In the genomic region with DNA sequence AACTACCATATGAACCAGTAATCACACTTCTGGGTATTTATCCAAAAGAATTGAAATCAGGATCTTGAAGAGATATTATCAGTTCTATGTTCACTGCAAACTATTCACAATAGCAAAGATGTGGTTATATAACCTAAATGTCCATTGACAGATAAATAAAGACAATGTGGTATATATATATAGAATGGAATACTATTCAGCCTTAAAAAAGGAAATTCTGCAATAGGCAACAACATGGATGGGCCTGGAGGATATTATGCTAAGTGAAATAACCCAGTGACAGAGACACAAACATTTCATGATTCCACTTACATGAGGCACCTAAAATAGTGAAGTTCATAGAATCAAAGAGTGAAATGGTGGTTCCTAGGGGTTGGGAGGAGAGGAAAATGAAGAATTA, we compare ENCODE assay signal across 31 cellular contexts.
DNase-seq lines count a peak whose midpoint lies in the region; ATAC-seq, FAIRE-seq and TF ChIP-seq lines count a peak whose summit lies in the region.
"Had no signal": no experiment of that assay in that cellular context is flagged by ENCODE, and none has a peak within 500 bp of the region (broad histone marks: within the 10 kb centered on the region; RNA-seq: fewer than 3 reads in every experiment).

No MANE protein-coding gene starts in this region.

- BruUV-seq in K562 (replicated peaks; lab: Mats Ljungman, UMichigan): no TSS peak

- ATAC-seq in SK-N-SH treated with all-trans-retinoic acid at 6 μM for 48 hours (no peak), K562 (no peak)
- ATAC-seq: A549; CD8-positive, alpha-beta T cell had no signal

- no peak for DNase-seq in SK-N-SH
- DNase-seq in K562 (ENCODE audit: extremely low read depth in 1 of 4, low spot score in 3 of 4): no peak
- no peak for DNase-seq in hypothalamus (lab: John Stamatoyannopoulos, UW)
- DNase-seq: 8988T; ACHN; AML-193; BE2C; C1 segment of cervical spinal cord; Caco-2; Calu3; CD4-positive, alpha-beta memory T cell; CD4-positive, alpha-beta T cell; CD4-positive, CD25-positive, alpha-beta regulatory T cell; CD8-positive, alpha-beta memory T cell; CD8-positive, alpha-beta T cell; COR-L47; DMS 273 treated with DMSO at 0.1 percent for 48 hours; DMS153; DMS53; DMS79; DMS79 treated with DMSO at 0.1 percent for 48 hours; DND-41; EL had no signal

- H3K4me1 ChIP-seq in SK-N-SH (ENCODE audit: control insufficient read depth in 1 of 2, insufficient read depth in 2 of 2, low read depth in 1 of 2, low read length in 1 of 2): no peaks in the 10 kb centered on the region
- peaks cover 0 to 3% of the 10 kb centered on the region in 2 experiments; a peak in 1 of 5 replicates for H3K4me1 ChIP-seq in K562 (replicated peaks in 1 of 2; ENCODE audit: control insufficient read depth in 2 of 2, insufficient read depth in 2 of 2, low read length in 2 of 2)
- H3K4me1 ChIP-seq: A549; BE2C; BLaER1; BLaER1 treated with 17β-estradiol and CSF1 and Interleukin-3, amounts not matched to agents 10 nM and 100 nM; Caco-2 had no signal

- H3F3A ChIP-seq in SK-N-SH (replicated peaks; ENCODE audit: insufficient read depth): no peaks in the 10 kb centered on the region

- no peak overlapping the region for H3K4me3 ChIP-seq in SK-N-SH (ENCODE audit: low read depth in 2 of 2, low read length in 1 of 2)
- H3K4me3 ChIP-seq in K562: no peak overlapping the region
- H3K4me3 ChIP-seq: A549; BLaER1; BLaER1 treated with 17β-estradiol and CSF1 and Interleukin-3, amounts not matched to agents 10 nM and 100 nM had no signal

- H3K9me1 ChIP-seq in K562 (ENCODE audit: control insufficient read depth, insufficient read depth, low read length): no peaks in the 10 kb centered on the region

- TF ChIP-seq CTCF in SK-N-SH (IDR thresholded peaks at IDR 0.05): no peak
- no peak for TF ChIP-seq CTCF in K562 (IDR thresholded peaks at IDR 0.05 in 2 of 3, conservative IDR thresholded peaks at IDR 0.05 in 1 of 3; ENCODE audit: insufficient read depth in 2 of 3, low read depth in 1 of 3, low read length in 3 of 3)

- H3K27me3 ChIP-seq in SK-N-SH (ENCODE audit: insufficient read depth) (no peaks in the 10 kb centered on the region), K562 (ENCODE audit: control insufficient read depth in 2 of 2, insufficient read depth in 2 of 2, low read length in 2 of 2) (peaks cover 2 to 4% of the 10 kb centered on the region in 2 experiments; a peak in 1 of 5 replicates)
- H3K27me3 ChIP-seq: BE2C; BLaER1; BLaER1 treated with 17β-estradiol and CSF1 and Interleukin-3, amounts not matched to agents 10 nM and 100 nM had no signal

- H3K4me2 ChIP-seq in SK-N-SH (no peak overlapping the region), K562 (ENCODE audit: insufficient read depth, low read length) (no peak overlapping the region)
- H3K4me2 ChIP-seq: A549; BLaER1; BLaER1 treated with 17β-estradiol and CSF1 and Interleukin-3, amounts not matched to agents 10 nM and 100 nM had no signal

- TF ChIP-seq RAD21 in SK-N-SH (IDR thresholded peaks at IDR 0.05; ENCODE audit: low read length) (no peak), K562 (CRISPR knock-in tag; conservative IDR thresholded peaks at IDR 0.05 in 1 of 2, IDR thresholded peaks at IDR 0.05 in 1 of 2) (no peak)

- TF ChIP-seq POLR2A in K562 (conservative IDR thresholded peaks at IDR 0.05): no peak

- H3K36me3 ChIP-seq in SK-N-SH (replicated peaks in 1 of 2; ENCODE audit: control insufficient read depth in 1 of 2, insufficient read depth in 2 of 2, low read length in 1 of 2) (no peaks in the 10 kb centered on the region), K562 (ENCODE audit: control insufficient read depth, insufficient read depth, low read length) (no peaks in the 10 kb centered on the region)
- H3K36me3 ChIP-seq: BE2C; BLaER1; BLaER1 treated with 17β-estradiol and CSF1 and Interleukin-3, amounts not matched to agents 10 nM and 100 nM had no signal

- POLR2A ChIA-PET in SK-N-SH (lab: Yijun Ruan, JAX) (no interaction called here), K562 (lab: Yijun Ruan, JAX) (no interaction called here)

- in situ Hi-C loops in K562 (cut with MboI): no loop called here

- H2AFZ ChIP-seq in SK-N-SH (ENCODE audit: low read depth) (no peak overlapping the region), K562 (ENCODE audit: low read depth, low read length) (no peak overlapping the region)

- TF ChIP-seq EP300 in SK-N-SH (IDR thresholded peaks at IDR 0.05; ENCODE audit: borderline replicate concordance in 1 of 2, low read depth in 1 of 2, low read length in 1 of 2): no peak
- no peak for TF ChIP-seq EP300 in K562 (IDR thresholded peaks at IDR 0.05; ENCODE audit: low read length)

- no peaks in the 10 kb centered on the region for H4K20me1 ChIP-seq in SK-N-SH (ENCODE audit: insufficient read depth)
- H4K20me1 ChIP-seq in K562 (replicated peaks; ENCODE audit: control insufficient read depth, insufficient read depth, low read length): no peaks in the 10 kb centered on the region
- H4K20me1 ChIP-seq: BLaER1; BLaER1 treated with 17β-estradiol and CSF1 and Interleukin-3, amounts not matched to agents 10 nM and 100 nM had no signal

- no peaks in the 10 kb centered on the region for H3K9me2 ChIP-seq in SK-N-SH

- intact Hi-C loops in K562 (cut with micrococcal nuclease): loop anchor here (1.0 kb wide), 1 partner anchor 12 kb away; no protein-coding TSS in a partner anchor

- CTCF ChIA-PET in SK-N-SH (lab: Yijun Ruan, JAX) (no interaction called here), K562 (lab: Yijun Ruan, JAX; ENCODE audit: low intra/inter-chr PET ratio) (no interaction called here)

- no peak overlapping the region for H3K27ac ChIP-seq in SK-N-SH (ENCODE audit: low read depth in 2 of 2, low read length in 1 of 2)
- H3K27ac ChIP-seq in K562 (ENCODE audit: extremely low read depth, low read depth, low read length): no peak overlapping the region
- H3K27ac ChIP-seq: 22Rv1; A549; BLaER1; BLaER1 treated with 17β-estradiol and CSF1 and Interleukin-3, amounts not matched to agents 10 nM and 100 nM; C4-2B had no signal

- H3K9me3 ChIP-seq in SK-N-SH (no peaks in the 10 kb centered on the region), K562 (replicated peaks; ENCODE audit: control insufficient read depth, insufficient read depth, low read depth, low read length) (no peaks in the 10 kb centered on the region)
- H3K9me3 ChIP-seq: A549, BE2C, BLaER1 had no signal

- no peaks in the 10 kb centered on the region for H3K79me2 ChIP-seq in SK-N-SH (ENCODE audit: insufficient read depth)
- H3K79me2 ChIP-seq in K562 (ENCODE audit: control insufficient read depth, insufficient read depth, low read length): no peaks in the 10 kb centered on the region

- FAIRE-seq in K562 (lab: Jason Lieb, UNC): no peak
- FAIRE-seq: A204.1, D721Med had no signal

- H3K9ac ChIP-seq in SK-N-SH (no peak overlapping the region), K562 (ENCODE audit: insufficient read depth in 1 of 2, low read depth in 2 of 2, low read length in 2 of 2) (no peak overlapping the region)
- H3K9ac ChIP-seq: BLaER1; BLaER1 treated with 17β-estradiol and CSF1 and Interleukin-3, amounts not matched to agents 10 nM and 100 nM had no signal

TF ChIP-seq in SK-N-SH treated with all-trans-retinoic acid at 6 μM for 48 hours, 23 proteins besides CTCF, POLR2A, EP300 and RAD21:
- TF ChIP-seq ZNF8 (CRISPR knock-in tag; IDR thresholded peaks at IDR 0.05): peak; percentile 52; the same call in 1 of the 2 replicates
- TF ChIP-seq ESRRG (CRISPR knock-in tag; IDR thresholded peaks at IDR 0.05): no peak

TF ChIP-seq in SK-N-SH, 30 proteins besides CTCF, POLR2A, EP300 and RAD21:
- TF ChIP-seq, protein P1, sequence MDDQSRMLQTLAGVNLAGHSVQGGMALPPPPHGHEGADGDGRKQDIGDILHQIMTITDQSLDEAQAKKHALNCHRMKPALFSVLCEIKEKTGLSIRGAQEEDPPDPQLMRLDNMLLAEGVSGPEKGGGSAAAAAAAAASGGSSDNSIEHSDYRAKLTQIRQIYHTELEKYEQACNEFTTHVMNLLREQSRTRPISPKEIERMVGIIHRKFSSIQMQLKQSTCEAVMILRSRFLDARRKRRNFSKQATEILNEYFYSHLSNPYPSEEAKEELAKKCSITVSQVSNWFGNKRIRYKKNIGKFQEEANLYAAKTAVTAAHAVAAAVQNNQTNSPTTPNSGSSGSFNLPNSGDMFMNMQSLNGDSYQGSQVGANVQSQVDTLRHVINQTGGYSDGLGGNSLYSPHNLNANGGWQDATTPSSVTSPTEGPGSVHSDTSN (IDR thresholded peaks at IDR 0.05): no peak
- TF ChIP-seq POLR2AphosphoS5 (IDR thresholded peaks at IDR 0.05; ENCODE audit: low read depth, low read length): no peak
- no peak for TF ChIP-seq SMC3 (IDR thresholded peaks at IDR 0.05; ENCODE audit: low read depth, low read length)

TF ChIP-seq in K562, 482 proteins besides CTCF, POLR2A, EP300 and RAD21:
- TF ChIP-seq ZFP36 (IDR thresholded peaks at IDR 0.05; ENCODE audit: low read depth, low read length, partially characterized antibody) (no peak), RBM25 (IDR thresholded peaks at IDR 0.05; ENCODE audit: low read depth, low read length, severe bottlenecking) (peak; percentile 3), NCOA4 (IDR thresholded peaks at IDR 0.05; ENCODE audit: partially characterized antibody) (no peak), MAFK (IDR thresholded peaks at IDR 0.05; ENCODE audit: low read length) (no peak), PHB (CRISPR knock-in tag; IDR thresholded peaks at IDR 0.05) (no peak), ZNF146 (CRISPR knock-in tag; IDR thresholded peaks at IDR 0.05; ENCODE audit: unreplicated experiment) (peak; percentile 56), DDX20 (tag; IDR thresholded peaks at IDR 0.05; ENCODE audit: low read depth) (no peak), HDAC2 (IDR thresholded peaks at IDR 0.05) (no peak)
